8 cellular contexts compared by ENCODE assay signal in the genomic region with DNA sequence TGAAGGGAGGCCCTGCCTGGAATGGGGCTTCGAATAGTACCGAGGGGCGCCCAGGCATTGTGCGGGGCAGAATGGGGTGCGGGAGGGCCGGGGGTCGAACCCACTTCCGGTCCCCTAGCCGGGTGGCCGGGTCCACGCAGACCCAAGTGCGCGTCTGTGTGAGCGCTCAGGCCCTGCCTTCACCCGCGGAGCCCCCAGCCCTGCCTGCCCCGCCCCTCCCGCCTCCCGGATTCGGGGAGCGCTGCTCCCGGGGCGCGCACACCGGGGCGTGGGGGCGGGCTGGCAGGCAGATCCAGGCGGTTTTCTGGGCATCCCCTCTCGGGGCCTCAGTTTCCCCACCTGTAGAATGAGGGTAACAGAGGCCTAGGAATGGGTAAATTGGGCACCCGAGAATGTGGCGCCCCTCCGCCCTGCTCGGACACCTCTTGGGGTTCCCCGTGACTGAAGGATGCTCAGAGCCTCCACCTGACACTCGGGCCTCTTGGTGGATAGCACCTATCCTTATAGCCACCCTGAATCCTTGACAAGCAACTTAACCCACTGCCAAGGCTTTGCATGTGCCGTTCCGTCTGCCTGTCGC. TPM values are rescaled to one million over a fixed set of nuclear protein-coding genes. Genes with fewer than 3 reads are reported as not detected.
DNase-seq lines count a peak whose midpoint lies in the region; FAIRE-seq and TF ChIP-seq lines count a peak whose summit lies in the region.

No MANE protein-coding gene starts in this region.

- TF ChIP-seq EP300 in H1 (IDR thresholded peaks at IDR 0.05; ENCODE audit: borderline replicate concordance in 1 of 2, low read depth in 2 of 2, low read length in 2 of 2): no peak

- H3K4me2 ChIP-seq in H1 (ENCODE audit: insufficient read depth in 1 of 2, low read depth in 2 of 2, low read length in 2 of 2): peak overlapping the region; percentile 71 to 90

- H2AFZ ChIP-seq in H1 (ENCODE audit: low read length) (no peak overlapping the region), neuron (ENCODE audit: low read depth, low read length) (no peak overlapping the region)

- H3K9ac ChIP-seq in H1 (replicated peaks in 1 of 4; ENCODE audit: extremely low read depth in 1 of 4, low read depth in 3 of 4, low read length in 3 of 4): peak overlapping the region; percentile 70 to 94 (median 86)

- H3K27me3 ChIP-seq in H1 (replicated peaks in 1 of 4; ENCODE audit: control insufficient read depth in 3 of 4, extremely low read depth in 1 of 4, insufficient read depth in 3 of 4, low read length in 3 of 4) (no peaks in the 10 kb centered on the region), neuron (ENCODE audit: insufficient read depth, low read length) (no peaks in the 10 kb centered on the region)

- H2BK12ac ChIP-seq in H1 (ENCODE audit: low read depth, low read length): no peak overlapping the region

- H3K27ac ChIP-seq in H1 (ENCODE audit: low read depth, low read length): peak overlapping the region; percentile 68

- H3K79me1 ChIP-seq in H1 (ENCODE audit: low read depth, low read length): peaks cover 4% of the 10 kb centered on the region; the same call in 1 of the 2 replicates

- peak; percentile 32 for DNase-seq in NCI-H146 (lab: John Stamatoyannopoulos, UW)
- DNase-seq in NCI-H146 treated with DMSO at 0.1 percent for 48 hours (lab: John Stamatoyannopoulos, UW; ENCODE audit: unreplicated experiment): no peak
- peak; percentile 53 for DNase-seq in SW480 (ENCODE audit: low spot score)
- DNase-seq in H1 (ENCODE audit: low read depth in 1 of 2, low spot score in 2 of 2): no peak
- no peak for DNase-seq in DMS114 treated with DMSO at 0.1 percent for 48 hours (lab: John Stamatoyannopoulos, UW; ENCODE audit: unreplicated experiment)
- no peak for DNase-seq in Ammon's horn (ENCODE audit: low spot score)
- DNase-seq in SW 1271 (lab: John Stamatoyannopoulos, UW): no peak

- no peak overlapping the region for H2BK120ac ChIP-seq in H1 (replicated peaks; ENCODE audit: low read depth, low read length)

- POLR2A ChIA-PET in H1 (lab: Charles Lee; ENCODE audit: partially characterized antibody): interaction anchor here (0.9 to 1.1 kb wide), 3 partner anchors 12 to 42 kb away, joined by 3 to 4 read pairs (median 3); no protein-coding TSS in a partner anchor

- H2BK20ac ChIP-seq in H1 (ENCODE audit: low read length): no peak overlapping the region

- peak overlapping the region; percentile 89; the same call in 1 of the 2 replicates for H2AK5ac ChIP-seq in H1 (ENCODE audit: low read depth, low read length)

- peaks cover 13% of the 10 kb centered on the region for H3K23me2 ChIP-seq in H1 (ENCODE audit: low read depth, low read length)

- H4K8ac ChIP-seq in H1 (ENCODE audit: extremely low read depth, insufficient read depth, low read length): peak overlapping the region; percentile 85; the same call in 1 of the 2 replicates

- no peak for TF ChIP-seq POLR2A in H1 (IDR thresholded peaks at IDR 0.05; ENCODE audit: control extremely low read depth in 1 of 2, low read depth in 2 of 2, low read length in 2 of 2)

- TF ChIP-seq CTCF in H1 (IDR thresholded peaks at IDR 0.05; ENCODE audit: control extremely low read depth in 1 of 3, insufficient read depth in 1 of 3, low read depth in 1 of 3, low read length in 3 of 3): no peak

- peak overlapping the region; percentile 70 for H3K4ac ChIP-seq in H1 (replicated peaks; ENCODE audit: insufficient read length, low read depth, low read length)

- H4K20me1 ChIP-seq in H1 (replicated peaks in 1 of 2; ENCODE audit: control insufficient read depth in 1 of 2, insufficient read depth in 2 of 2, low read length in 2 of 2): peaks cover 6 to 16% of the 10 kb centered on the region in 2 experiments

- H3K18ac ChIP-seq in H1 (ENCODE audit: extremely low read depth, low read length): peak overlapping the region; percentile 71

- H2BK5ac ChIP-seq in H1 (ENCODE audit: low read depth, low read length): no peak overlapping the region; the same call in 1 of the 2 replicates

- TF ChIP-seq RAD21 in H1 (IDR thresholded peaks at IDR 0.05 in 1 of 2, conservative IDR thresholded peaks at IDR 0.05 in 1 of 2; ENCODE audit: low read depth in 2 of 2, low read length in 2 of 2): no peak

- H4K91ac ChIP-seq in H1 (replicated peaks; ENCODE audit: insufficient read length, low read length): peak overlapping the region; percentile 19

- H3K14ac ChIP-seq in H1 (ENCODE audit: insufficient read length): no peak overlapping the region

- peaks cover 0 to 9% (median 4%) of the 10 kb centered on the region in 4 experiments; a peak in 4 of 7 replicates for H3K4me1 ChIP-seq in H1 (replicated peaks in 1 of 4; ENCODE audit: control insufficient read depth in 3 of 4, insufficient read depth in 4 of 4, low read length in 3 of 4)
- H3K4me1 ChIP-seq in neuron (ENCODE audit: insufficient read depth, low read length): peaks cover 24% of the 10 kb centered on the region

- CTCF ChIA-PET in H1 (lab: Charles Lee; ENCODE audit: partially characterized antibody): interaction anchor here (1.1 to 1.2 kb wide), 3 partner anchors 15 to 120 kb away, joined by 3 to 4 read pairs (median 4); partner anchors contain the start of gene IQCN

- 16% methylated on average over 10 of the region's 38 CpGs; no CpG with 5 or more reads in 1 of the 2 experiments for WGBS in H1 (ENCODE audit: extremely low coverage in 1 of 2, insufficient coverage in 1 of 2, insufficient read length in 1 of 2, insufficient replicate concordance in 2 of 2, low coverage in 1 of 2, low lambda C conversion rate in 2 of 2, missing lambda C conversion rate in 1 of 2), 2 experiments

- peak overlapping the region; percentile 65 to 83 (median 69) for H3K4me3 ChIP-seq in H1 (ENCODE audit: extremely low read depth in 1 of 4, insufficient read depth in 2 of 4, low read depth in 3 of 4, low read length in 4 of 4)
- H3K4me3 ChIP-seq in neuron (ENCODE audit: low read length): peak overlapping the region; percentile 91

- FAIRE-seq in H1 (lab: Jason Lieb, UNC): peak; percentile 42

- no peak overlapping the region for H3K23ac ChIP-seq in H1 (ENCODE audit: insufficient read length)

- H3K36me3 ChIP-seq in H1 (ENCODE audit: control insufficient read depth in 2 of 4, insufficient read depth in 4 of 4, low read length in 3 of 4) (peaks cover 0 to 10% (median 4%) of the 10 kb centered on the region in 4 experiments; a peak in 2 of 8 replicates), neuron (ENCODE audit: insufficient read depth, low read length) (peaks cover 5% of the 10 kb centered on the region)

- H3K9me3 ChIP-seq in H1 (ENCODE audit: insufficient read depth in 2 of 2, low read depth in 1 of 2, low read length in 1 of 2) (no peaks in the 10 kb centered on the region), neuron (ENCODE audit: low read length) (no peaks in the 10 kb centered on the region)

- H4K5ac ChIP-seq in H1 (ENCODE audit: insufficient read length, low read depth, low read length): peak overlapping the region; percentile 36

- no peak overlapping the region for H2BK15ac ChIP-seq in H1 (ENCODE audit: low read length)

- H3K79me2 ChIP-seq in H1 (ENCODE audit: control insufficient read depth in 1 of 2, insufficient read depth in 2 of 2, low read length in 2 of 2): no peaks in the 10 kb centered on the region; a peak in 1 of 4 replicates

- H3K56ac ChIP-seq in H1 (replicated peaks; ENCODE audit: insufficient read length, low read depth, low read length): peak overlapping the region; percentile 24

RNA-seq across cellular contexts. Expression of gene PIK3R2, which starts 0.7 kb away (rescaled TPM):
- total RNA-seq in H1 (2021; fragmentation: NEBNext Ultra II Directional; extraction: Animal tissue kit (Norgen Biotek cat#: 25700)): 53.8 and 57.1 TPM in 2 replicates
- polyA plus RNA-seq in H1 (2011; rRNA removed): 21.7 and 31.4 TPM in 2 replicates
- polyA plus RNA-seq in H1 (2011; cell fraction: cytosol; rRNA removed): 20.2 TPM
- polyA plus RNA-seq in H1 (2011; cell fraction: nucleus; rRNA removed): 29.8 TPM
- polyA plus RNA-seq in H1 (2012, experiment 1 of 2): 24.6 to 46.9 TPM (median 34.0 TPM) in 4 replicates
- polyA plus RNA-seq in H1 (2012, experiment 2 of 2): 33.2 TPM
- 45.8 TPM for polyA plus RNA-seq in H1 (2013, experiment 1 of 2)
- 45.9 TPM for polyA plus RNA-seq in H1 (2013, experiment 2 of 2)
- polyA minus RNA-seq in H1 (2011; rRNA and poly(A)+ RNA removed): 15.2 and 18.5 TPM in 2 replicates
- polyA minus RNA-seq in H1 (2011; cell fraction: cytosol; rRNA and poly(A)+ RNA removed): 37.8 TPM
- polyA minus RNA-seq in H1 (2011; cell fraction: nucleus; rRNA and poly(A)+ RNA removed): 21.7 TPM

RNA-seq across cellular contexts. Expression of gene IFI30, which starts 20.0 kb away (rescaled TPM):
- total RNA-seq in H1 (2021; fragmentation: NEBNext Ultra II Directional; extraction: Animal tissue kit (Norgen Biotek cat#: 25700)): 25.9 and 28.9 TPM in 2 replicates
- 59.5 and 62.4 TPM in 2 replicates for polyA plus RNA-seq in H1 (2011; rRNA removed)
- 58.0 TPM for polyA plus RNA-seq in H1 (2011; cell fraction: cytosol; rRNA removed)
- 51.4 TPM for polyA plus RNA-seq in H1 (2011; cell fraction: nucleus; rRNA removed)
- 25.3 to 49.4 TPM (median 43.4 TPM) in 4 replicates for polyA plus RNA-seq in H1 (2012, experiment 1 of 2)
- 54.5 TPM for polyA plus RNA-seq in H1 (2012, experiment 2 of 2)
- polyA plus RNA-seq in H1 (2013, experiment 1 of 2): 60.7 TPM
- 66.1 TPM for polyA plus RNA-seq in H1 (2013, experiment 2 of 2)
- 39.9 and 40.8 TPM in 2 replicates for polyA minus RNA-seq in H1 (2011; rRNA and poly(A)+ RNA removed)
- 26.3 TPM for polyA minus RNA-seq in H1 (2011; cell fraction: cytosol; rRNA and poly(A)+ RNA removed)
- 15.6 TPM for polyA minus RNA-seq in H1 (2011; cell fraction: nucleus; rRNA and poly(A)+ RNA removed)

RNA-seq across cellular contexts. Expression of gene MPV17L2, which starts 39.4 kb away (rescaled TPM):
- 24.2 and 28.6 TPM in 2 replicates for total RNA-seq in H1 (2021; fragmentation: NEBNext Ultra II Directional; extraction: Animal tissue kit (Norgen Biotek cat#: 25700))
- 80.1 and 82.6 TPM in 2 replicates for polyA plus RNA-seq in H1 (2011; rRNA removed)
- 52.7 TPM for polyA plus RNA-seq in H1 (2011; cell fraction: cytosol; rRNA removed)
- 45.3 TPM for polyA plus RNA-seq in H1 (2011; cell fraction: nucleus; rRNA removed)
- 29.4 to 37.4 TPM (median 36.6 TPM) in 4 replicates for polyA plus RNA-seq in H1 (2012, experiment 1 of 2)
- polyA plus RNA-seq in H1 (2012, experiment 2 of 2): 48.3 TPM
- polyA plus RNA-seq in H1 (2013, experiment 1 of 2): 41.2 TPM
- 42.3 TPM for polyA plus RNA-seq in H1 (2013, experiment 2 of 2)
- 31.0 and 44.7 TPM in 2 replicates for polyA minus RNA-seq in H1 (2011; rRNA and poly(A)+ RNA removed)
- 16.7 TPM for polyA minus RNA-seq in H1 (2011; cell fraction: cytosol; rRNA and poly(A)+ RNA removed)
- polyA minus RNA-seq in H1 (2011; cell fraction: nucleus; rRNA and poly(A)+ RNA removed): 12.7 TPM

RNA-seq across cellular contexts. Expression of gene RAB3A, which starts 50.2 kb away (rescaled TPM):
- 14.2 and 14.3 TPM in 2 replicates for total RNA-seq in H1 (2021; fragmentation: NEBNext Ultra II Directional; extraction: Animal tissue kit (Norgen Biotek cat#: 25700))
- polyA plus RNA-seq in H1 (2011; rRNA removed): 13.6 and 18.6 TPM in 2 replicates
- 7.1 TPM for polyA plus RNA-seq in H1 (2011; cell fraction: cytosol; rRNA removed)
- 26.7 TPM for polyA plus RNA-seq in H1 (2011; cell fraction: nucleus; rRNA removed)
- 10.0 to 16.5 TPM (median 14.3 TPM) in 4 replicates for polyA plus RNA-seq in H1 (2012, experiment 1 of 2)
- 11.5 TPM for polyA plus RNA-seq in H1 (2012, experiment 2 of 2)
- 12.1 TPM for polyA plus RNA-seq in H1 (2013, experiment 1 of 2)
- polyA plus RNA-seq in H1 (2013, experiment 2 of 2): 13.1 TPM
- polyA minus RNA-seq in H1 (2011; rRNA and poly(A)+ RNA removed): 42.9 and 47.7 TPM in 2 replicates
- 23.5 TPM for polyA minus RNA-seq in H1 (2011; cell fraction: cytosol; rRNA and poly(A)+ RNA removed)
- polyA minus RNA-seq in H1 (2011; cell fraction: nucleus; rRNA and poly(A)+ RNA removed): 17.7 TPM

RNA-seq across cellular contexts. Expression of gene MAST3, which starts 56.1 kb away (rescaled TPM):
- 9.0 TPM in 2 replicates for total RNA-seq in H1 (2021; fragmentation: NEBNext Ultra II Directional; extraction: Animal tissue kit (Norgen Biotek cat#: 25700))
- polyA plus RNA-seq in H1 (2011; rRNA removed): 3.4 and 5.5 TPM in 2 replicates
- polyA plus RNA-seq in H1 (2011; cell fraction: cytosol; rRNA removed): 1.5 TPM
- 7.7 TPM for polyA plus RNA-seq in H1 (2011; cell fraction: nucleus; rRNA removed)
- 3.2 to 5.5 TPM (median 4.8 TPM) in 4 replicates for polyA plus RNA-seq in H1 (2012, experiment 1 of 2)
- polyA plus RNA-seq in H1 (2012, experiment 2 of 2): 3.0 TPM
- 3.4 TPM for polyA plus RNA-seq in H1 (2013, experiment 1 of 2)
- 3.1 TPM for polyA plus RNA-seq in H1 (2013, experiment 2 of 2)
- 4.8 and 5.0 TPM in 2 replicates for polyA minus RNA-seq in H1 (2011; rRNA and poly(A)+ RNA removed)
- polyA minus RNA-seq in H1 (2011; cell fraction: cytosol; rRNA and poly(A)+ RNA removed): 6.1 TPM
- polyA minus RNA-seq in H1 (2011; cell fraction: nucleus; rRNA and poly(A)+ RNA removed): 7.4 TPM

Comparison
In these comparisons a context has a peak if more than half of its experiments do, and no peak if none do; other contexts are left out.
1. DNase-seq: peak in NCI-H146 (single experiment) and SW480 (single experiment); none in NCI-H146 treated with DMSO at 0.1 percent for 48 hours (single experiment), H1 (0 of 2), DMS114 treated with DMSO at 0.1 percent for 48 hours (single experiment), Ammon's horn (single experiment) and SW 1271 (0 of 2).